24 cellular contexts compared by ENCODE assay signal in the genomic region with DNA sequence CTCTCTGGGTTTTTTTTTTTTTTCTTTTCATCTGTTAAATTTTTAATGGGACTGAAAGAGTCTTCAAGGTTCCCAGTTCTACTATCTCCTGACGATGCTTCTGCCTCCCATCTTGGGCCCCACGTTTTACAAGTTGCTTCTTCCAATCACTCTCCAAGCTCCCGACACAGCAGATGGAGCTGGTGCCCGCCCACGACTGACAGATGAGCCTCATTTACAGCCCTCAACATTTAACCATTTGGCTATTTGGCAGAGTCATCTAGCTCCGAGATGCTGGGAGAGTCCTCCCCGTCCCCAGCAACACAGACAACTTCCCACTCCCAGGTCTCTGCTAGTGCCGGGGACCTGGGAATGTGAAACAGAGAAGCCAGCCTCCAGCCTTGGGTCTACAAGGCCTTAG.
"Had no signal": no experiment of that assay in that cellular context is flagged by ENCODE, and none has a peak within 500 bp of the region (broad histone marks: within the 10 kb centered on the region; RNA-seq: fewer than 3 reads in every experiment).

No MANE protein-coding gene starts in this region.

- H3K27me3 ChIP-seq: adrenal gland, brain microvascular endothelial cell, foreskin keratinocyte, pancreas, right atrium auricular region, stomach had no signal

- DNase-seq: activated B cell treated with CpG ODN at 0.5 μM for 24 hours; activated CD4-positive, alpha-beta T cell treated with anti-CD3 and anti-CD28 coated beads for 36 hours; activated CD8-positive, alpha-beta memory T cell treated with anti-CD3 and anti-CD28 coated beads, Interleukin-2, amount 10 ng/mL, durations not matched to agents 7 days and 5 days; activated CD8-positive, alpha-beta T cell treated with anti-CD3 and anti-CD28 coated beads, Interleukin-2, amount 10 ng/mL, durations not matched to agents 7 days and 5 days; activated naive CD4-positive, alpha-beta T cell; activated T-cell treated with anti-CD3 and anti-CD28 coated beads, Interleukin-2, amount 50 U/mL, for 48 hours; adrenal gland; brain microvascular endothelial cell; cortex of kidney; foreskin keratinocyte; heart right ventricle; left ventricle myocardium superior; mammary epithelial cell; naive thymus-derived CD4-positive, alpha-beta T cell; pancreas; stimulated activated CD4-positive, alpha-beta T cell treated with anti-CD3 and anti-CD28 coated beads, Interleukin-15, amount 100 ng/mL, for 24 hours; stimulated activated CD4-positive, alpha-beta T cell treated with anti-CD3 and anti-CD28 coated beads, Interleukin-2, amount 100 ng/mL, for 24 hours; stimulated activated naive B cell treated with anti-CD40 and anti-IgM and Interleukin-4, amounts not matched to agents 10 μg/mL and 1 μg/mL and 100 μg/mL, for 72 hours; stomach; T-helper 1 cell; tibial artery had no signal

- H3K4me1 ChIP-seq: adrenal gland, foreskin keratinocyte, heart right ventricle, pancreas, right atrium auricular region, stomach, suprapubic skin, tibial artery had no signal

- H3K36me3 ChIP-seq: adrenal gland, brain microvascular endothelial cell, heart right ventricle, pancreas, right atrium auricular region, stomach, suprapubic skin, tibial artery had no signal

- ATAC-seq: activated CD4-positive, alpha-beta T cell treated with anti-CD3 and anti-CD28 coated beads for 36 hours; activated CD8-positive, alpha-beta memory T cell treated with anti-CD3 and anti-CD28 coated beads, Interleukin-2, amount 10 ng/mL, durations not matched to agents 7 days and 5 days; activated CD8-positive, alpha-beta T cell treated with anti-CD3 and anti-CD28 coated beads, Interleukin-2, amount 10 ng/mL, durations not matched to agents 7 days and 5 days; esophagus mucosa; foreskin keratinocyte; heart right ventricle; left ventricle myocardium superior; naive thymus-derived CD4-positive, alpha-beta T cell; pancreas; stimulated activated naive B cell treated with anti-CD40 and anti-IgM and Interleukin-4, amounts not matched to agents 10 μg/mL and 1 μg/mL and 100 μg/mL, for 72 hours had no signal

- H3K4me3 ChIP-seq: adrenal gland, heart right ventricle, pancreas, right atrium auricular region, stomach, suprapubic skin, tibial artery had no signal

- H3K9me3 ChIP-seq: adrenal gland, pancreas, right atrium auricular region, suprapubic skin had no signal
